10 cellular contexts compared by ENCODE assay signal in the genomic region with DNA sequence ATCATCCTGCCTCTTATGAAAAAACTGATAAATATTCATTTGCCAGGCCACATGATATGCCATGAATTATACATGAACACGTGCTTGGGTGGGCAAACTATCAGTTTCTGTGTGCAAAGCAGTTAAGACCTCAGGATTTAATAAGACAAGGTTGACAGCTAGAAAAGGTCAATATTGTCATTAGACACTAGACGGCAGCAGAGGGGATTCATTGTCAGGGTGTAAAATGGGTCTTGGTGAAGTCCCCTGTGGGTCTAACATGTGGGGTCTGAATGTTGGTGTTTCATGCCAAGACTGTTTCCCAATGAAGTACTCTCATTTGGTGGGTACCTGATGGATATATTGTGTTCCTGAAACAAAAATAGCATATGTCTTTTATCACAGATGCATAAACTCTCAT.
DNase-seq lines count a peak whose midpoint lies in the region; ATAC-seq and TF ChIP-seq lines count a peak whose summit lies in the region.
"Had no signal": no experiment of that assay in that cellular context is flagged by ENCODE, and none has a peak within 500 bp of the region (broad histone marks: within the 10 kb centered on the region; RNA-seq: fewer than 3 reads in every experiment).

No MANE protein-coding gene starts in this region.

- TF ChIP-seq CTCF in 22Rv1 (IDR thresholded peaks at IDR 0.05) (peak; percentile 50), GM12875 (IDR thresholded peaks at IDR 0.05; ENCODE audit: borderline replicate concordance, insufficient read depth, low read depth, low read length) (peak; percentile 60; the same call in 1 of the 2 replicates), dorsolateral prefrontal cortex (IDR thresholded peaks at IDR 0.05 in 54 of 56, conservative IDR thresholded peaks at IDR 0.05 in 2 of 56; ENCODE audit: low read depth in 1 of 56, partially characterized antibody in 56 of 56) (peak in 26 of 56 donors; percentile 4 to 39 (median 24)), coronary artery (IDR thresholded peaks at IDR 0.05) (no peak), natural killer cell (IDR thresholded peaks at IDR 0.05) (no peak)

- DNase-seq in NCI-H69 (lab: John Stamatoyannopoulos, UW) (peak; percentile 66), dorsolateral prefrontal cortex (no peak), coronary artery (ENCODE audit: low spot score) (no peak), natural killer cell (no peak)
- DNase-seq: activated effector memory CD4-positive, alpha-beta T cell treated with anti-CD3 and anti-CD28 coated beads, Interleukin-2, amount 50 U/mL, for 16 hours; NCI-H510A had no signal

- no peaks in the 10 kb centered on the region for H3K9me3 Mint-ChIP-seq in natural killer cell

- ATAC-seq in HG03095 (IDR thresholded peaks at IDR 0.05; ENCODE audit: unreplicated experiment) (no peak), GM19023 (IDR thresholded peaks at IDR 0.05; ENCODE audit: unreplicated experiment) (no peak), natural killer cell (no peak)

- no peak overlapping the region for H3K4me3 Mint-ChIP-seq in natural killer cell

- no peaks in the 10 kb centered on the region for H3K36me3 Mint-ChIP-seq in natural killer cell

- H3K27me3 ChIP-seq in dorsolateral prefrontal cortex = peaks cover 0 to 7% (median 0%) of the 10 kb centered on the region in 45 donors

- peaks cover 5 to 17% of the 10 kb centered on the region in 2 donors for H3K27me3 Mint-ChIP-seq in natural killer cell (ENCODE audit: low read depth in 2 of 2)

- no peak overlapping the region for H3K27ac Mint-ChIP-seq in natural killer cell

- H3K4me3 ChIP-seq in GM12875 (ENCODE audit: low read depth, low read length) (no peak overlapping the region), dorsolateral prefrontal cortex (no peak overlapping the region), coronary artery (no peak overlapping the region)

- intact Hi-C loops in dorsolateral prefrontal cortex (cut with DNase I) = no loop called here
- intact Hi-C loops in natural killer cell (cut with micrococcal nuclease) = no loop called here

- H3K27ac ChIP-seq in 22Rv1 (no peak overlapping the region), dorsolateral prefrontal cortex (peak overlapping the region in 49 of 59 donors; percentile 0 to 87 (median 57)), coronary artery (no peak overlapping the region)

- no peaks in the 10 kb centered on the region for H3K4me1 Mint-ChIP-seq in natural killer cell

Comparison
In these comparisons a context has a peak if more than half of its experiments do, and no peak if none do; other contexts are left out.
1. H3K27ac ChIP-seq: peak in dorsolateral prefrontal cortex (49 of 59); none in 22Rv1 (single experiment) and coronary artery (0 of 2).
2. CTCF ChIP-seq: peak in 22Rv1 (single experiment) and GM12875 (single experiment); none in coronary artery (single experiment) and natural killer cell (single experiment).